ENCODE assay signal across 10 cellular contexts in the genomic region with DNA sequence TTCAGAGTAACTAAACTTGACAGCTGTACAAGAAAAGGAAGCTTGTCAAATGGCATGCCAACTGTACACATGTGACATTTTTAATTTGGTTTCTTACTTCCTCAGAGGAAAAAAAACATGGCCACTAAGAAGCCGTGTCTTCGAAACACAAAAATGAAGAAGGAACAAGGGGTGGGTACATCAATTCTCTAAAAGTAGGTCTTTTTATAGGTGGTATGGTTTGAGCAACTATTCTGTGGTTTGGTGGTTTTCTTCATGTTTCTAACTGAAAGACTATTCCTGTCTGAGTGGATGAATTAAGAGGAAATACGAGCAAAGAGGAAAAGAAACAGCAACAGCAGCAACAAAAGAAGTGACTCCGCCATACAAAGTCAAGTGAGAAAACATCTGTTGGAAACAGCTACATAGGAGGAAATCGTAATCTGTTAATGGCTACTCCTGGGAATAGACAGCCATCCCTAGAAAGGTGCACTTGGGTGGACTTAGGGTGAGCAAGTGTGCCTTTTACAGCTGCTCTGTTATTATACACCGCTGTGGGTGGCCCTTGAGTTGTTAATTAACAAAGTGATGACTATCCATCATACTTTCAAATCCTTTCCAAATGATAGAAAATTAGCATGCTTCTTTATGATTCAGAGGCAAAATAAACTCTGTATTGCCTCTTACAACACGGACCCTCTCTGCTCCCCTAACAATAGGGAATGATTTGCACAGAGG.
DNase-seq lines count a peak whose midpoint lies in the region; ATAC-seq and TF ChIP-seq lines count a peak whose summit lies in the region.
"Had no signal": no experiment of that assay in that cellular context is flagged by ENCODE, and none has a peak within 500 bp of the region (broad histone marks: within the 10 kb centered on the region; RNA-seq: fewer than 3 reads in every experiment).

No MANE protein-coding gene starts in this region.

- H3K27ac ChIP-seq in MM.1S (ENCODE audit: low read length) = peak overlapping the region; percentile 84
- H3K27ac ChIP-seq in caudate nucleus (ENCODE audit: low read depth, low read length) = no peak overlapping the region

- peaks cover 16% of the 10 kb centered on the region for H3K4me1 ChIP-seq in MM.1S (ENCODE audit: low read length)

- H3K36me3 Mint-ChIP-seq in T-helper 1 cell treated with Interleukin-12 subunit alpha and Interleukin-12 subunit beta and Interleukin-4 antibody, amounts not matched to agents 30 μg/mL and 1 μg/mL, for 36 hours (ENCODE audit: low read depth) = no peaks in the 10 kb centered on the region
- no peaks in the 10 kb centered on the region for H3K36me3 Mint-ChIP-seq in WTC11

- H4K20me1 ChIP-seq in MM.1S (ENCODE audit: insufficient read depth, low read length) = no peaks in the 10 kb centered on the region

- no peak for ATAC-seq in WTC11

- TF ChIP-seq CTCF in MM.1S (IDR thresholded peaks at IDR 0.05; ENCODE audit: low read length) = no peak
- no peak for TF ChIP-seq CTCF in WTC11 (IDR thresholded peaks at IDR 0.05)

- peaks cover 13% of the 10 kb centered on the region for H3K4me1 Mint-ChIP-seq in T-helper 1 cell treated with Interleukin-12 subunit alpha and Interleukin-12 subunit beta and Interleukin-4 antibody, amounts not matched to agents 30 μg/mL and 1 μg/mL, for 36 hours (ENCODE audit: low read depth)
- H3K4me1 Mint-ChIP-seq in WTC11 = peaks cover 53% of the 10 kb centered on the region
- H3K4me1 Mint-ChIP-seq: central memory CD8-positive, alpha-beta T cell had no signal

- no peak for DNase-seq in T-helper 1 cell
- DNase-seq in MM.1S = peak; percentile 86
- peak; percentile 48 for DNase-seq in OCI-M1 (lab: John Stamatoyannopoulos, UW)
- peak; percentile 87 for DNase-seq in pons (ENCODE audit: low spot score)
- no peak for DNase-seq in WTC11 (ENCODE audit: low spot score)
- no peak for DNase-seq in dedifferentiated amniotic fluid mesenchymal stem cell (ENCODE audit: extremely low spot score)
- no peak for DNase-seq in caudate nucleus (lab: John Stamatoyannopoulos, UW)
- DNase-seq: 8988T had no signal

- H3K4me3 Mint-ChIP-seq in T-helper 1 cell treated with Interleukin-12 subunit alpha and Interleukin-12 subunit beta and Interleukin-4 antibody, amounts not matched to agents 30 μg/mL and 1 μg/mL, for 36 hours = peak overlapping the region; percentile 36
- H3K4me3 Mint-ChIP-seq in WTC11 = no peak overlapping the region
- H3K4me3 Mint-ChIP-seq: central memory CD8-positive, alpha-beta T cell had no signal

- peak overlapping the region; percentile 16 for H3K27ac Mint-ChIP-seq in T-helper 1 cell treated with Interleukin-12 subunit alpha and Interleukin-12 subunit beta and Interleukin-4 antibody, amounts not matched to agents 30 μg/mL and 1 μg/mL, for 36 hours
- no peak overlapping the region; the same call in 1 of the 2 replicates for H3K27ac Mint-ChIP-seq in WTC11

- H3K27me3 Mint-ChIP-seq in T-helper 1 cell treated with Interleukin-12 subunit alpha and Interleukin-12 subunit beta and Interleukin-4 antibody, amounts not matched to agents 30 μg/mL and 1 μg/mL, for 36 hours (ENCODE audit: low read depth) = no peaks in the 10 kb centered on the region
- no peaks in the 10 kb centered on the region; the same call in 1 of the 2 replicates for H3K27me3 Mint-ChIP-seq in WTC11 (ENCODE audit: low read depth)
- H3K27me3 Mint-ChIP-seq: central memory CD8-positive, alpha-beta T cell had no signal

- H3K9me3 Mint-ChIP-seq in T-helper 1 cell treated with Interleukin-12 subunit alpha and Interleukin-12 subunit beta and Interleukin-4 antibody, amounts not matched to agents 30 μg/mL and 1 μg/mL, for 36 hours = no peaks in the 10 kb centered on the region
- H3K9me3 Mint-ChIP-seq in WTC11 = no peaks in the 10 kb centered on the region

- peak overlapping the region; percentile 68 for H2AFZ ChIP-seq in MM.1S (ENCODE audit: low read length)

- peak overlapping the region; percentile 65 for H3K4me2 ChIP-seq in MM.1S (ENCODE audit: low read depth, low read length)

- no peaks in the 10 kb centered on the region for H3K79me2 ChIP-seq in MM.1S (ENCODE audit: low read length)

- H3K4me3 ChIP-seq in MM.1S (ENCODE audit: low read length) = peak overlapping the region; percentile 52

- H3K9ac ChIP-seq in MM.1S (ENCODE audit: low read length) = peak overlapping the region; percentile 13; the same call in 1 of the 2 replicates

- H3F3A ChIP-seq in MM.1S (ENCODE audit: insufficient read depth, low read length) = peaks cover 15% of the 10 kb centered on the region

- no peaks in the 10 kb centered on the region for H3K36me3 ChIP-seq in MM.1S (replicated peaks; ENCODE audit: insufficient read depth, low read length)

- no peaks in the 10 kb centered on the region for H3K27me3 ChIP-seq in MM.1S (replicated peaks; ENCODE audit: insufficient read depth, low read length)

- CTCF ChIA-PET in WTC11 (lab: Charles Lee) = interaction anchor here (2.4 kb wide), 1 partner anchor 9 kb away, joined by 7 read pairs; no protein-coding TSS in a partner anchor

- no peaks in the 10 kb centered on the region for H3K9me2 ChIP-seq in MM.1S (replicated peaks; ENCODE audit: insufficient read depth, low read length)

- POLR2A ChIA-PET in WTC11 (lab: Charles Lee) = no interaction called here

- no peaks in the 10 kb centered on the region for H3K9me3 ChIP-seq in MM.1S (replicated peaks; ENCODE audit: insufficient read depth, low read length)

TF ChIP-seq in WTC11, 78 proteins besides CTCF, POLR2A, EP300 and RAD21:
- no peak for TF ChIP-seq SOX15 (CRISPR knock-in tag; IDR thresholded peaks at IDR 0.05)
- TF ChIP-seq NR1H2 (CRISPR knock-in tag; IDR thresholded peaks at IDR 0.05) = no peak
- TF ChIP-seq GTF2I (CRISPR knock-in tag; conservative IDR thresholded peaks at IDR 0.05) = no peak
- no peak for TF ChIP-seq TEAD4 (CRISPR knock-in tag; IDR thresholded peaks at IDR 0.05)
- TF ChIP-seq, protein P1, sequence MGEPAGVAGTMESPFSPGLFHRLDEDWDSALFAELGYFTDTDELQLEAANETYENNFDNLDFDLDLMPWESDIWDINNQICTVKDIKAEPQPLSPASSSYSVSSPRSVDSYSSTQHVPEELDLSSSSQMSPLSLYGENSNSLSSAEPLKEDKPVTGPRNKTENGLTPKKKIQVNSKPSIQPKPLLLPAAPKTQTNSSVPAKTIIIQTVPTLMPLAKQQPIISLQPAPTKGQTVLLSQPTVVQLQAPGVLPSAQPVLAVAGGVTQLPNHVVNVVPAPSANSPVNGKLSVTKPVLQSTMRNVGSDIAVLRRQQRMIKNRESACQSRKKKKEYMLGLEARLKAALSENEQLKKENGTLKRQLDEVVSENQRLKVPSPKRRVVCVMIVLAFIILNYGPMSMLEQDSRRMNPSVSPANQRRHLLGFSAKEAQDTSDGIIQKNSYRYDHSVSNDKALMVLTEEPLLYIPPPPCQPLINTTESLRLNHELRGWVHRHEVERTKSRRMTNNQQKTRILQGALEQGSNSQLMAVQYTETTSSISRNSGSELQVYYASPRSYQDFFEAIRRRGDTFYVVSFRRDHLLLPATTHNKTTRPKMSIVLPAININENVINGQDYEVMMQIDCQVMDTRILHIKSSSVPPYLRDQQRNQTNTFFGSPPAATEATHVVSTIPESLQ (CRISPR knock-in tag; IDR thresholded peaks at IDR 0.05) = no peak
- TF ChIP-seq JUN (CRISPR knock-in tag; IDR thresholded peaks at IDR 0.05) = no peak
- TF ChIP-seq SMAD4 (CRISPR knock-in tag; IDR thresholded peaks at IDR 0.05) = no peak
- TF ChIP-seq, protein P2, sequence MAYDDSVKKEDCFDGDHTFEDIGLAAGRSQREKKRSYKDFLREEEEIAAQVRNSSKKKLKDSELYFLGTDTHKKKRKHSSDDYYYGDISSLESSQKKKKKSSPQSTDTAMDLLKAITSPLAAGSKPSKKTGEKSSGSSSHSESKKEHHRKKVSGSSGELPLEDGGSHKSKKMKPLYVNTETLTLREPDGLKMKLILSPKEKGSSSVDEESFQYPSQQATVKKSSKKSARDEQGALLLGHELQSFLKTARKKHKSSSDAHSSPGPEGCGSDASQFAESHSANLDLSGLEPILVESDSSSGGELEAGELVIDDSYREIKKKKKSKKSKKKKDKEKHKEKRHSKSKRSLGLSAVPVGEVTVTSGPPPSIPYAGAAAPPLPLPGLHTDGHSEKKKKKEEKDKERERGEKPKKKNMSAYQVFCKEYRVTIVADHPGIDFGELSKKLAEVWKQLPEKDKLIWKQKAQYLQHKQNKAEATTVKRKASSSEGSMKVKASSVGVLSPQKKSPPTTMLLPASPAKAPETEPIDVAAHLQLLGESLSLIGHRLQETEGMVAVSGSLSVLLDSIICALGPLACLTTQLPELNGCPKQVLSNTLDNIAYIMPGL (CRISPR knock-in tag; IDR thresholded peaks at IDR 0.05) = no peak
- no peak for TF ChIP-seq CREB1 (CRISPR knock-in tag; IDR thresholded peaks at IDR 0.05)
- no peak for TF ChIP-seq ESRRA (CRISPR knock-in tag; IDR thresholded peaks at IDR 0.05; ENCODE audit: borderline replicate concordance)

Comparison
In these comparisons a context has a peak if more than half of its experiments do, and no peak if none do; other contexts are left out.
1. DNase-seq: peak in MM.1S (single experiment), OCI-M1 (single experiment) and pons (single experiment); none in T-helper 1 cell (0 of 5), WTC11 (single experiment), dedifferentiated amniotic fluid mesenchymal stem cell (single experiment) and caudate nucleus (0 of 61).